Comparison of ENCODE assay signal across 14 cellular contexts in genomic region chr3:40872562-40872961, GRCh38.
"Had no signal": no experiment of that assay in that cellular context is flagged by ENCODE, and none has a peak within 500 bp of the region (broad histone marks: within the 10 kb centered on the region; RNA-seq: fewer than 3 reads in every experiment).

No MANE protein-coding gene starts in this region.

- H3K4me3 Mint-ChIP-seq: natural killer cell treated with Interleukin-12 subunit alpha and Interleukin-12 subunit beta and Interleukin-15 and Interleukin-18, amount 100 ng/mL, for 72 hours had no signal

- H3K36me3 Mint-ChIP-seq: natural killer cell treated with Interleukin-12 subunit alpha and Interleukin-12 subunit beta and Interleukin-15 and Interleukin-18, amount 100 ng/mL, for 72 hours had no signal

- H3K9me3 Mint-ChIP-seq: natural killer cell treated with Interleukin-12 subunit alpha and Interleukin-12 subunit beta and Interleukin-15 and Interleukin-18, amount 100 ng/mL, for 72 hours had no signal

- H3K27ac ChIP-seq: colonic mucosa, heart right ventricle had no signal

- H3K27me3 ChIP-seq: colonic mucosa, heart right ventricle had no signal

- H3K4me3 ChIP-seq: colonic mucosa, heart right ventricle, smooth muscle cell had no signal

- FAIRE-seq: frontal cortex, islet of Langerhans had no signal

- H3K4me1 ChIP-seq: colonic mucosa had no signal

- DNase-seq: colonic mucosa; effector CD4-positive, alpha-beta T cell; heart right ventricle; hypothalamus; kidney glomerular epithelial cell; posterior cingulate gyrus; right cardiac atrium; stimulated activated CD4-positive, alpha-beta T cell treated with anti-CD3 and anti-CD28 coated beads, Interleukin-2, amount 100 ng/mL, for 48 hours; stimulated activated naive CD4-positive, alpha-beta T cell treated with Interleukin-2 at 50 U/mL for 16 hours; trophoblast cell had no signal

- H3K9me3 ChIP-seq: colonic mucosa, heart right ventricle had no signal

- H3K27ac Mint-ChIP-seq: natural killer cell treated with Interleukin-12 subunit alpha and Interleukin-12 subunit beta and Interleukin-15 and Interleukin-18, amount 100 ng/mL, for 72 hours had no signal

- H3K36me3 ChIP-seq: colonic mucosa, heart right ventricle had no signal

- ATAC-seq: heart right ventricle; natural killer cell treated with Interleukin-12 subunit alpha and Interleukin-12 subunit beta and Interleukin-15 and Interleukin-18, amount 100 ng/mL, for 72 hours; right cardiac atrium had no signal
